13 cellular contexts compared by ENCODE assay signal in genomic region chr11:127804775-127805446, GRCh38.
"Had no signal": no experiment of that assay in that cellular context is flagged by ENCODE, and none has a peak within 500 bp of the region (broad histone marks: within the 10 kb centered on the region; RNA-seq: fewer than 3 reads in every experiment).

No MANE protein-coding gene starts in this region.

- DNase-seq: activated B cell treated with CpG ODN at 0.5 μM for 24 hours; activated CD4-positive, alpha-beta T cell treated with anti-CD3 and anti-CD28 coated beads for 48 hours; activated CD8-positive, alpha-beta T cell treated with anti-CD3 and anti-CD28 coated beads for 36 hours; activated gamma-delta T cell; activated T-cell treated with anti-CD3 and anti-CD28 coated beads, Interleukin-2, amount 50 U/mL, for 48 hours; caudate nucleus; left ventricle myocardium superior; ovary; stimulated activated CD4-positive, alpha-beta T cell treated with anti-CD3 and anti-CD28 coated beads, Interleukin-4, amount 100 ng/mL, for 1 hour; stimulated activated naive B cell treated with anti-CD40 and anti-IgM and Interleukin-4, amounts not matched to agents 10 μg/mL and 1 μg/mL and 100 μg/mL, for 72 hours; T-helper 2 cell; thyroid gland had no signal

- ATAC-seq: activated CD8-positive, alpha-beta T cell treated with anti-CD3 and anti-CD28 coated beads for 36 hours; activated naive CD4-positive, alpha-beta T cell treated with anti-CD3 and anti-CD28 coated beads, Interleukin-2, amount 50 U/mL, for 72 hours; left ventricle myocardium superior; stimulated activated naive B cell treated with anti-CD40 and anti-IgM and Interleukin-4, amounts not matched to agents 10 μg/mL and 1 μg/mL and 100 μg/mL, for 72 hours had no signal
